15 cellular contexts compared by ENCODE assay signal in the genomic region with DNA sequence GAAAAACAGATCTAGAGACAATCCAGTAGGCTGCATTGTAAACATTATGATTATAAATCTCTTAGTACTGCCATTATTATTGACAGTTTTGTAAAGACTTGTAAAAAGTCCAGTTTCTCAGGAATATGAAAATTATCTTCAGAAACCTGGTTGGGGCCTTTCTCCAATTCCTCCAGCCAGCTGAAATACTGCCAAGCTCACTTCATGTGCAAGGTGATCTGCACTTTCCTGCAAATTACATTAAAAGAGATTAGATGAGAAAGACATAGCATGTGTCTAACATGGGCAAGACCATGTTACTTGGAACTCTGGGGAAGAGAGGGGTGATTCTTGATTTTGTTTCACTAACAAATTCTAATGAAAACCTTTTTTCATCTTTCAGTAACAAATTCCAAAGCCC. TPM values are rescaled to one million over a fixed set of nuclear protein-coding genes. Genes with fewer than 3 reads are reported as not detected.
DNase-seq lines count a peak whose midpoint lies in the region; ATAC-seq and TF ChIP-seq lines count a peak whose summit lies in the region.
"Had no signal": no experiment of that assay in that cellular context is flagged by ENCODE, and none has a peak within 500 bp of the region (broad histone marks: within the 10 kb centered on the region; RNA-seq: fewer than 3 reads in every experiment).

No MANE protein-coding gene starts in this region.

- no peaks in the 10 kb centered on the region for H3K4me1 Mint-ChIP-seq in CD8-positive, alpha-beta T cell (ENCODE audit: low read depth)
- H3K4me1 Mint-ChIP-seq in mesothelial cell of epicardium = peaks cover 13% of the 10 kb centered on the region
- H3K4me1 Mint-ChIP-seq: H9, IgD-negative memory B cell had no signal

- H3K9me3 Mint-ChIP-seq in CD8-positive, alpha-beta T cell = no peaks in the 10 kb centered on the region
- no peaks in the 10 kb centered on the region for H3K9me3 Mint-ChIP-seq in mesothelial cell of epicardium
- H3K9me3 Mint-ChIP-seq: CD4-positive, CD25-positive, alpha-beta regulatory T cell; H9 had no signal

- H3K36me3 Mint-ChIP-seq in CD8-positive, alpha-beta T cell = peaks cover 88% of the 10 kb centered on the region
- peaks cover 56% of the 10 kb centered on the region for H3K36me3 Mint-ChIP-seq in mesothelial cell of epicardium

- H3K36me3 ChIP-seq in CD8-positive, alpha-beta T cell (ENCODE audit: insufficient read depth, low read length) = peaks cover 50% of the 10 kb centered on the region
- peaks cover 0 to 93% of the 10 kb centered on the region in 2 donors for H3K36me3 ChIP-seq in adrenal gland (replicated peaks in 1 of 2)

- no peak overlapping the region for H3K27ac ChIP-seq in CD8-positive, alpha-beta T cell (ENCODE audit: low read depth, low read length)
- H3K27ac ChIP-seq in adrenal gland = no peak overlapping the region

- TF ChIP-seq POLR2A in adrenal gland (IDR thresholded peaks at IDR 0.05) = no peak

- CTCF ChIA-PET in CD8-positive, alpha-beta T cell (lab: Charles Lee) = interaction anchor here (0.7 kb wide), 1 partner anchor 102 kb away, joined by 3 read pairs; the partner anchor contains the start of gene DOP1A

- in situ Hi-C loops in G401 (cut with HindIII; ENCODE audit: low sequenced_read_pairs) = no loop called here

- H3K4me3 Mint-ChIP-seq in CD8-positive, alpha-beta T cell = no peak overlapping the region
- no peak overlapping the region for H3K4me3 Mint-ChIP-seq in mesothelial cell of epicardium
- H3K4me3 Mint-ChIP-seq: CD4-positive, CD25-positive, alpha-beta regulatory T cell; H9; IgD-negative memory B cell had no signal

- POLR2A ChIA-PET in CD8-positive, alpha-beta T cell (lab: Charles Lee) = no interaction called here

- DNase-seq in CD8-positive, alpha-beta T cell = no peak
- peak; percentile 70 for DNase-seq in G401 (ENCODE audit: low spot score)
- DNase-seq in cerebellar cortex (ENCODE audit: low spot score) = peak; percentile 63
- DNase-seq in mesothelial cell of epicardium (ENCODE audit: low spot score in 2 of 2, unreplicated experiment in 2 of 2) = no peak
- no peak for DNase-seq in adrenal gland
- no peak for DNase-seq in sciatic nerve (ENCODE audit: low spot score)
- DNase-seq: ACHN; BE2C; Caco-2; CD4-positive, CD25-positive, alpha-beta regulatory T cell; GDM1; H9 had no signal

- no peaks in the 10 kb centered on the region for H3K9me3 ChIP-seq in CD8-positive, alpha-beta T cell (ENCODE audit: low read length)
- H3K9me3 ChIP-seq in adrenal gland (replicated peaks in 1 of 3) = no peaks in the 10 kb centered on the region
- H3K9me3 ChIP-seq: BE2C, Caco-2 had no signal

- no peaks in the 10 kb centered on the region for H3K4me1 ChIP-seq in CD8-positive, alpha-beta T cell (ENCODE audit: insufficient read depth, low read length)
- H3K4me1 ChIP-seq in adrenal gland (replicated peaks in 1 of 2) = no peaks in the 10 kb centered on the region
- H3K4me1 ChIP-seq: Caco-2 had no signal

- H3K27me3 ChIP-seq in CD8-positive, alpha-beta T cell (ENCODE audit: insufficient read depth, low read length) = no peaks in the 10 kb centered on the region
- no peaks in the 10 kb centered on the region for H3K27me3 ChIP-seq in adrenal gland
- H3K27me3 ChIP-seq: BE2C had no signal

- intact Hi-C loops in CD8-positive, alpha-beta T cell (cut with DNase I, micrococcal nuclease) = no loop called here
- intact Hi-C loops in adrenal gland (cut with DNase I) (no loop called here), sciatic nerve (cut with DNase I) (no loop called here)

- no peaks in the 10 kb centered on the region for H3K27me3 Mint-ChIP-seq in CD8-positive, alpha-beta T cell (ENCODE audit: low read depth)
- no peaks in the 10 kb centered on the region for H3K27me3 Mint-ChIP-seq in mesothelial cell of epicardium (ENCODE audit: low read depth)
- H3K27me3 Mint-ChIP-seq: CD4-positive, CD25-positive, alpha-beta regulatory T cell; IgD-negative memory B cell had no signal

- H3K27ac Mint-ChIP-seq in CD8-positive, alpha-beta T cell = peak overlapping the region; percentile 47
- H3K27ac Mint-ChIP-seq in mesothelial cell of epicardium = peak overlapping the region; percentile 76
- H3K27ac Mint-ChIP-seq: H9, IgD-negative memory B cell had no signal

- no peak for TF ChIP-seq CTCF in CD8-positive, alpha-beta T cell (IDR thresholded peaks at IDR 0.05)
- TF ChIP-seq CTCF in mesothelial cell of epicardium (IDR thresholded peaks at IDR 0.05; ENCODE audit: unreplicated experiment) (no peak), adrenal gland (IDR thresholded peaks at IDR 0.05) (no peak)

- no peak for ATAC-seq in CD8-positive, alpha-beta T cell
- ATAC-seq in sciatic nerve = no peak
- ATAC-seq in HG03097 (IDR thresholded peaks at IDR 0.05; ENCODE audit: low FRiP score, unreplicated experiment) = no peak
- ATAC-seq: HepG2 had no signal

- no peak overlapping the region for H3K4me3 ChIP-seq in CD8-positive, alpha-beta T cell (ENCODE audit: low read depth, low read length)
- H3K4me3 ChIP-seq in adrenal gland = no peak overlapping the region

RNA-seq across cellular contexts. Expression of gene PGM3, which starts 24.0 kb away (rescaled TPM):
- 10 to 100 TPM; 25.8 to 26.4 TPM for total RNA-seq in CD8-positive, alpha-beta T cell
- total RNA-seq in G401 (2014; rRNA removed; shearing (Covaris generic)) = 23.1 and 51.9 TPM in 2 replicates
- total RNA-seq in mesothelial cell of epicardium (67.0 to 68.1 TPM (median 67.7 TPM) in 3 replicates), adrenal gland (100 to 1,000 TPM in 1 of 8 donors, 10 to 100 TPM in 7; 19.7 to 124 (median 40.4) TPM), sciatic nerve (37.2 TPM)
- polyA plus RNA-seq in adrenal gland = 10 to 100 TPM; 14.7 to 78.5 (median 15.3) TPM

RNA-seq across cellular contexts. Expression of gene RWDD2A, which starts 24.1 kb away (rescaled TPM):
- total RNA-seq in CD8-positive, alpha-beta T cell = 1 to 10 TPM; 2.1 to 2.2 TPM
- 3.9 and 5.5 TPM in 2 replicates for total RNA-seq in G401 (2014; rRNA removed; shearing (Covaris generic))
- total RNA-seq in mesothelial cell of epicardium (6.4 to 6.7 TPM (median 6.4 TPM) in 3 replicates), adrenal gland (10 to 100 TPM in 1 of 8 donors, 1 to 10 TPM in 7; 4.6 to 12.0 (median 8.4) TPM), sciatic nerve (4.5 TPM)
- 10 to 100 TPM in 1 of 3 donors, 1 to 10 TPM in 2; 6.7 to 18.3 (median 7.3) TPM for polyA plus RNA-seq in adrenal gland

Comparison
In these comparisons a context has a peak if more than half of its experiments do, and no peak if none do; other contexts are left out.
1. DNase-seq: peak in G401 (single experiment) and cerebellar cortex (single experiment); none in CD8-positive, alpha-beta T cell (0 of 7), mesothelial cell of epicardium (0 of 2), adrenal gland (0 of 7) and sciatic nerve (single experiment).